8 cellular contexts compared by ENCODE assay signal in the genomic region with DNA sequence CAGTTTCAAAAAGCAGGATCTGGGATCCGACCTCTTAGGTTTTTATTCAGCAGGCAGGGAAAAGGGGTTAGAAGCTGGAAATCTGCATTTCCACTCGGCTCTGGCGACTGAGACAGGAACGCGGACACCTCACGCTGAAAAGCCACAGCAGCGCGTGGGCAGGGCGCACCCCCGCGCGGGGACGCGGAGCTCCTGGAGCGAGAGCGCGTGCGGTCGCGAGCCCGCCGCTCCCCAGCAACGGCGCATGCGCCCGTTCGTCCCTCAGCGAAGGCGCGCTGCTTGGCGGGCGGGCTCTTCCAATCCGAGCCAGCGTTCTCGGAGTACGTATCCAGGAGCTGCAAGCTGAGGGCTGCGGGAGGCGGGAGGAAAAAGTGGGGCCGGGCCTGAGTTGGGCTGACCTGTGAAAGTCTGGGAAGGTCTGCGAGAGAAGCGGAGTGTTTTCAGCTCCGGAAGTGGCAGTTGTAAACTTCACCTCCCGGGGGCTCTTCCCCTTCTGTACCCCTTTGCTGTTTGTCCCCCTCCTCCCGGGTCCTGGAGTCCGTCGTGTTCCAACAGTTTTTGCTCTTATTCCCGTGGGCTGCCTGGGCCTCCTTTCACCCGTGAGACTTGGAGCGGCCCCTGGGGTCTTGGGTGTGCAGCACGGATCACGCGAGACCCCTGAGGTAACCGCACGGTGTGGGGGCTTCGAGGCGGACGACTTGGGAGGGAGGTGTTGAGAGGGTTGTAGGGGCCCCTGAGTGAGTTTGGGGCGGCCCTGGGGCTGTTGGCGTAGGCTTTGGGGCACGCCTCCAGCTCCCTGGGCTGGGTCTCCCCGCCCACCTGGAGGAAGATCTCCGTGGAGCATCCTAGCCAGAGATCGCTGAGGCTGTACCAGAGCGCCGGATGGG. TPM values are rescaled to one million over a fixed set of nuclear protein-coding genes. Genes with fewer than 3 reads are reported as not detected.
DNase-seq lines count a peak whose midpoint lies in the region; ATAC-seq, FAIRE-seq and TF ChIP-seq lines count a peak whose summit lies in the region.

A gene (plus strand): TSS at position 403 of the 887 bp plus-strand sequence. CDS start 11,046 bp downstream, outside the sequence.

- H3K9ac ChIP-seq in HepG2 (ENCODE audit: insufficient read depth, low read depth, low read length) = peak within 1 kb of the TSS; percentile 70

- in situ Hi-C loops in HepG2 (cut with HindIII; ENCODE audit: extremely low pct_ligation_motif_present, low pct_unique_long_range_greater_than_20kb) = no loop called here

- H3K79me2 ChIP-seq in HepG2 (ENCODE audit: insufficient read depth, low read length) = no peaks in the 10 kb centered on the region

- TF ChIP-seq EP300 in HepG2 (IDR thresholded peaks at IDR 0.05; ENCODE audit: low read depth in 2 of 2, low read length in 2 of 2) (no peak), HepG2 (CRISPR knock-in tag; IDR thresholded peaks at IDR 0.05; ENCODE audit: borderline replicate concordance) (0 out of 2 replicates have a peak, but pooled peaks have one; percentile 9)

- TSS peak; percentile 73 for BruUV-seq in HepG2 (replicated peaks; lab: Mats Ljungman, UMichigan)

- peak within 1 kb of the TSS in 5 of 7 donors; percentile 53 to 88 (median 62) for H3K27ac Mint-ChIP-seq in CD14-positive monocyte
- peak within 1 kb of the TSS; percentile 83 for H3K27ac Mint-ChIP-seq in activated CD4-positive, alpha-beta T cell treated with anti-CD3 and anti-CD28 coated beads, Interleukin-2, amount 10 ng/mL, durations not matched to agents 7 days and 5 days

- no peaks in the 10 kb centered on the region for H3K36me3 Mint-ChIP-seq in CD14-positive monocyte
- no peaks in the 10 kb centered on the region for H3K36me3 Mint-ChIP-seq in activated CD4-positive, alpha-beta T cell treated with anti-CD3 and anti-CD28 coated beads, Interleukin-2, amount 10 ng/mL, durations not matched to agents 7 days and 5 days (ENCODE audit: low read depth)

- H3K9me3 Mint-ChIP-seq in CD14-positive monocyte = peaks cover 0 to 4% (median 0%) of the 10 kb centered on the region in 7 donors
- no peaks in the 10 kb centered on the region for H3K9me3 Mint-ChIP-seq in activated CD4-positive, alpha-beta T cell treated with anti-CD3 and anti-CD28 coated beads, Interleukin-2, amount 10 ng/mL, durations not matched to agents 7 days and 5 days

- CTCF ChIA-PET in activated CD4-positive, alpha-beta T cell treated with anti-CD3 and anti-CD28 coated beads, Interleukin-2, amount 10 ng/mL, durations not matched to agents 7 days and 5 days (lab: Charles Lee) = interaction anchor here (0.7 to 1.8 kb wide), 9 partner anchors 10 to 53 kb away, joined by 3 to 9 read pairs (median 4); a partner anchor contains a TSS
- CTCF ChIA-PET in HepG2 (lab: Yijun Ruan, JAX; ENCODE audit: low intra/inter-chr PET ratio, low total read pairs) = no interaction called here

- peak; percentile 62 to 89; a peak in 3 of 4 replicates for TF ChIP-seq POLR2A in HepG2 (IDR thresholded peaks at IDR 0.05; ENCODE audit: insufficient read depth in 1 of 2, low read depth in 2 of 2, low read length in 2 of 2)

- POLR2A ChIA-PET in activated CD4-positive, alpha-beta T cell treated with anti-CD3 and anti-CD28 coated beads, Interleukin-2, amount 10 ng/mL, durations not matched to agents 7 days and 5 days (lab: Charles Lee) = interaction anchor here (0.6 to 1.9 kb wide), 2 partner anchors 12 to 42 kb away, joined by 3 to 9 read pairs; a partner anchor contains a TSS
- POLR2A ChIA-PET in HepG2 (lab: Yijun Ruan, JAX) = interaction anchor here (0.6 to 1.3 kb wide), 15 partner anchors 9 to 1176 kb away, joined by 3 to 13 read pairs (median 3); a partner anchor contains a TSS

- peaks cover 18% of the 10 kb centered on the region for H3K4me1 ChIP-seq in HepG2 (ENCODE audit: insufficient read depth, low read length)

- TF ChIP-seq RAD21 in HepG2 (CRISPR knock-in tag; IDR thresholded peaks at IDR 0.05) = no peak

- ATAC-seq in GM19351 (IDR thresholded peaks at IDR 0.05; ENCODE audit: unreplicated experiment) (peak; percentile 75), HG03520 (IDR thresholded peaks at IDR 0.05; ENCODE audit: unreplicated experiment) (peak; percentile 70), HepG2 (peak; percentile 99)

- WGBS in HepG2 (ENCODE audit: low lambda C conversion rate) = 0% methylated on average over 20 of the region's 65 CpGs

- peak within 1 kb of the TSS; percentile 69 for H3K27ac ChIP-seq in HepG2 (ENCODE audit: extremely low read length, insufficient read depth, low read length)

- H3K4me3 ChIP-seq in HepG2 (replicated peaks in 1 of 3; ENCODE audit: insufficient read depth in 1 of 3, low read depth in 2 of 3, low read length in 3 of 3) = peak within 1 kb of the TSS; percentile 66 to 80 (median 72)

- peaks cover 0 to 3% of the 10 kb centered on the region in 2 experiments; a peak in 1 of 5 replicates for H3K27me3 ChIP-seq in HepG2 (ENCODE audit: control insufficient read depth in 1 of 2, insufficient read depth in 2 of 2, low read length in 2 of 2)

- peak within 1 kb of the TSS; percentile 92 to 95 for H3K4me3 Mint-ChIP-seq in CD14-positive monocyte
- peak within 1 kb of the TSS; percentile 87 for H3K4me3 Mint-ChIP-seq in activated CD4-positive, alpha-beta T cell treated with anti-CD3 and anti-CD28 coated beads, Interleukin-2, amount 10 ng/mL, durations not matched to agents 7 days and 5 days

- peaks cover 1 to 13% (median 10%) of the 10 kb centered on the region in 3 donors for H3K27me3 Mint-ChIP-seq in CD14-positive monocyte (ENCODE audit: low read depth in 3 of 3)
- peaks cover 14% of the 10 kb centered on the region for H3K27me3 Mint-ChIP-seq in activated CD4-positive, alpha-beta T cell treated with anti-CD3 and anti-CD28 coated beads, Interleukin-2, amount 10 ng/mL, durations not matched to agents 7 days and 5 days

- no peaks in the 10 kb centered on the region for H3K36me3 ChIP-seq in HepG2 (replicated peaks in 1 of 2; ENCODE audit: control insufficient read depth in 1 of 2, insufficient read depth in 2 of 2, low read length in 2 of 2)

- H4K20me1 ChIP-seq in HepG2 (ENCODE audit: insufficient read depth, low read length) = no peaks in the 10 kb centered on the region

- intact Hi-C loops in CD14-positive monocyte (cut with micrococcal nuclease) (loop anchor here (5.0 to 10.0 kb wide), 2 partner anchors 41 to 62 kb away; a partner anchor contains a TSS), HepG2 (cut with micrococcal nuclease; ENCODE audit: unreplicated experiment) (loop anchor here (2.0 to 5.0 kb wide), 2 partner anchors 42 to 54 kb away; a partner anchor contains a TSS)

- TF ChIP-seq CTCF in CD14-positive monocyte (IDR thresholded peaks at IDR 0.05) = no peak
- TF ChIP-seq CTCF in HepG2 (CRISPR knock-in tag; IDR thresholded peaks at IDR 0.05) = no peak

- H3K4me2 ChIP-seq in HepG2 (ENCODE audit: low read depth, low read length) = peak within 1 kb of the TSS; percentile 87

- peak; percentile 57 for FAIRE-seq in HepG2 (lab: Jason Lieb, UNC)

- H2AFZ ChIP-seq in HepG2 (ENCODE audit: low read length) = peak within 1 kb of the TSS; percentile 96

- H3K4me1 Mint-ChIP-seq in CD14-positive monocyte = peaks cover 23% of the 10 kb centered on the region
- H3K4me1 Mint-ChIP-seq in activated CD4-positive, alpha-beta T cell treated with anti-CD3 and anti-CD28 coated beads, Interleukin-2, amount 10 ng/mL, durations not matched to agents 7 days and 5 days = peaks cover 21% of the 10 kb centered on the region

- no peaks in the 10 kb centered on the region for H3K9me3 ChIP-seq in HepG2 (ENCODE audit: low read length)

- DNase-seq in CD14-positive monocyte (ENCODE audit: low spot score) = peak; percentile 80
- peak; percentile 98 for DNase-seq in NCI-H526 treated with DMSO at 0.1 percent for 48 hours (lab: John Stamatoyannopoulos, UW)
- DNase-seq in activated CD4-positive, alpha-beta T cell treated with anti-CD3 and anti-CD28 coated beads, Interleukin-2, amount 10 ng/mL, durations not matched to agents 7 days and 5 days = peak; percentile 86
- peak; percentile 95 for DNase-seq in dedifferentiated amniotic fluid mesenchymal stem cell (ENCODE audit: extremely low spot score)
- DNase-seq in HepG2 (ENCODE audit: low spot score) = peak; percentile 90
- peak; percentile 77 to 82 for DNase-seq in stimulated activated CD4-positive, alpha-beta T cell treated with anti-CD3 and anti-CD28 coated beads, Interleukin-2, amount 100 ng/mL, for 48 hours

TF ChIP-seq in HepG2, 621 proteins besides CTCF, POLR2A, EP300 and RAD21 (continues in another document):
- TF ChIP-seq PAF1 (CRISPR knock-in tag; IDR thresholded peaks at IDR 0.05) (no peak), FOXK2 (IDR thresholded peaks at IDR 0.05) (no peak)
- TF ChIP-seq, protein P1, sequence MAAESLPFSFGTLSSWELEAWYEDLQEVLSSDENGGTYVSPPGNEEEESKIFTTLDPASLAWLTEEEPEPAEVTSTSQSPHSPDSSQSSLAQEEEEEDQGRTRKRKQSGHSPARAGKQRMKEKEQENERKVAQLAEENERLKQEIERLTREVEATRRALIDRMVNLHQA (CRISPR knock-in tag; IDR thresholded peaks at IDR 0.05) = no peak

RNA-seq across cellular contexts. Expression of the gene that starts here (rescaled TPM):
- polyA plus RNA-seq in CD14-positive monocyte (under 1 TPM; 0.08 to 0.10 TPM), HepG2 (2011; rRNA removed) (0.59 and 0.95 TPM in 2 replicates)
- 1 to 10 TPM; 1.2 to 1.3 TPM for total RNA-seq in activated CD4-positive, alpha-beta T cell treated with anti-CD3 and anti-CD28 coated beads, Interleukin-2, amount 10 ng/mL, durations not matched to agents 7 days and 5 days
- total RNA-seq in HepG2 (2016; rRNA removed; fragmentation: Illumina TruSeq; extraction: Trizol) = 2.5 and 2.8 TPM in 2 replicates
- 1.3 and 1.4 TPM in 2 replicates for total RNA-seq in HepG2 (2016; cell fraction: cytosol; rRNA removed; fragmentation: Illumina TruSeq; extraction: Trizol; ENCODE audit: low read depth)
- total RNA-seq in HepG2 (2016; cell fraction: insoluble cytoplasmic fraction; rRNA removed; fragmentation: Illumina TruSeq; extraction: Trizol) = 2.5 and 2.7 TPM in 2 replicates
- total RNA-seq in HepG2 (2016; cell fraction: membrane; rRNA removed; fragmentation: Illumina TruSeq; extraction: Trizol) = 1.4 and 1.9 TPM in 2 replicates
- 6.9 and 7.4 TPM in 2 replicates for total RNA-seq in HepG2 (2016; cell fraction: nucleus; rRNA removed; fragmentation: Illumina TruSeq; extraction: Trizol)
- polyA plus RNA-seq in HepG2 (2011; cell fraction: cytosol; rRNA removed) = 0.28 and 0.34 TPM in 2 replicates
- polyA plus RNA-seq in HepG2 (2011; cell fraction: nucleus; rRNA removed) = 1.3 and 1.6 TPM in 2 replicates
- polyA plus RNA-seq in HepG2 (2012) = 0.81 and 1.1 TPM in 2 replicates
- polyA plus RNA-seq in HepG2 (2016; cell fraction: cytosol; fragmentation: Illumina TruSeq; extraction: Trizol; ENCODE audit: low read depth) = 0.06 and 0.12 TPM in 2 replicates
- 1.3 and 1.5 TPM in 2 replicates for polyA plus RNA-seq in HepG2 (2016; cell fraction: insoluble cytoplasmic fraction; fragmentation: Illumina TruSeq; extraction: Trizol; ENCODE audit: low read depth)
- polyA plus RNA-seq in HepG2 (2016; cell fraction: membrane; fragmentation: Illumina TruSeq; extraction: Trizol; ENCODE audit: low read depth) = 0.15 and 0.26 TPM in 2 replicates
- polyA plus RNA-seq in HepG2 (2016; cell fraction: nucleus; fragmentation: Illumina TruSeq; extraction: Trizol; ENCODE audit: insufficient read depth, low read depth) = 2.4 and 2.9 TPM in 2 replicates
- polyA minus RNA-seq in HepG2 (2011; rRNA and poly(A)+ RNA removed; ENCODE audit: low replicate concordance) = 1.4 and 2.2 TPM in 2 replicates
- polyA minus RNA-seq in HepG2 (2011; cell fraction: cytosol; rRNA and poly(A)+ RNA removed) = 0.49 and 0.62 TPM in 2 replicates
- 13.1 and 13.6 TPM in 2 replicates for polyA minus RNA-seq in HepG2 (2011; cell fraction: nucleus; rRNA and poly(A)+ RNA removed)

Comparison
In these comparisons a context has a peak if more than half of its experiments do, and no peak if none do; other contexts are left out.
1. Peak in every context shown above with its lines: DNase-seq, ATAC-seq, H3K4me3 ChIP-seq and H3K27ac ChIP-seq.
2. Peak in DNase-seq in CD14-positive monocyte; RNA of the gene not detected or under 1 TPM.